ENCODE assay signal across 8 cellular contexts in genomic region chr2:152635635-152636298, GRCh38.
DNase-seq lines count a peak whose midpoint lies in the region; ATAC-seq and TF ChIP-seq lines count a peak whose summit lies in the region.

No MANE protein-coding gene starts in this region.

- no peaks in the 10 kb centered on the region; the same call in 1 of the 2 replicates for H3K27me3 Mint-ChIP-seq in HFFc6 (ENCODE audit: insufficient read depth)
- peaks cover 3% of the 10 kb centered on the region for H3K27me3 Mint-ChIP-seq in activated CD4-positive, alpha-beta T cell treated with anti-CD3 and anti-CD28 coated beads, Interleukin-2, amount 10 ng/mL, durations not matched to agents 7 days and 5 days

- WGBS in lung, 2 donors: 30 to 38% methylated on average over 5 of the region's 5 CpGs

- peak; percentile 21 for DNase-seq in GDM1 (lab: John Stamatoyannopoulos, UW)
- peak; percentile 44 for DNase-seq in HFFc6
- peak; percentile 51 for DNase-seq in NCI-H345 (lab: John Stamatoyannopoulos, UW)
- DNase-seq in activated CD4-positive, alpha-beta T cell treated with anti-CD3 and anti-CD28 coated beads, Interleukin-2, amount 10 ng/mL, durations not matched to agents 7 days and 5 days: peak; percentile 75
- peak; percentile 33 to 64 for DNase-seq in dermis microvascular lymphatic vessel endothelial cell (ENCODE audit: low read depth in 2 of 2)
- peak; percentile 66 for DNase-seq in lung (ENCODE audit: low spot score)
- DNase-seq in stimulated activated CD8-positive, alpha-beta memory T cell treated with anti-CD3 and anti-CD28 coated beads, Interleukin-2, amount 100 ng/mL, for 1 hour (ENCODE audit: low read depth in 2 of 2): peak; percentile 22 to 46

- no peak for ATAC-seq in lung (ENCODE audit: insufficient read depth, low FRiP score)
- ATAC-seq in HG03565 (IDR thresholded peaks at IDR 0.05; ENCODE audit: unreplicated experiment): no peak

- H3K9me3 ChIP-seq in lung (ENCODE audit: control insufficient read depth in 2 of 2, insufficient read depth in 1 of 2, low read length in 1 of 2): peaks cover 0 to 1% of the 10 kb centered on the region in 2 donors

- no peaks in the 10 kb centered on the region for H3K9me3 Mint-ChIP-seq in HFFc6
- no peaks in the 10 kb centered on the region for H3K9me3 Mint-ChIP-seq in activated CD4-positive, alpha-beta T cell treated with anti-CD3 and anti-CD28 coated beads, Interleukin-2, amount 10 ng/mL, durations not matched to agents 7 days and 5 days

- no peaks in the 10 kb centered on the region for H3K4me1 ChIP-seq in lung (ENCODE audit: control insufficient read depth in 2 of 2, insufficient read depth in 2 of 2, low read length in 2 of 2)

- TF ChIP-seq CTCF in HFFc6 (IDR thresholded peaks at IDR 0.05) (peak; percentile 97), lung (IDR thresholded peaks at IDR 0.05; ENCODE audit: control extremely low read depth, extremely low read depth) (peak; percentile 48)

- H3K36me3 ChIP-seq in lung (ENCODE audit: control insufficient read depth in 2 of 2, insufficient read depth in 2 of 2, low read length in 2 of 2): peaks cover 23 to 35% of the 10 kb centered on the region in 2 donors

- CTCF ChIA-PET in activated CD4-positive, alpha-beta T cell treated with anti-CD3 and anti-CD28 coated beads, Interleukin-2, amount 10 ng/mL, durations not matched to agents 7 days and 5 days (lab: Charles Lee): interaction anchor here (0.9 to 3.5 kb wide), 15 partner anchors 9 to 611 kb away, joined by 3 to 18 read pairs (median 4); partner anchors contain the start of gene STAM2

- no peak overlapping the region for H3K27ac ChIP-seq in lung (ENCODE audit: low read depth in 1 of 2, low read length in 1 of 2)

- peaks cover 2% of the 10 kb centered on the region; the same call in 1 of the 2 replicates for H3K36me3 Mint-ChIP-seq in HFFc6 (ENCODE audit: low read depth)
- H3K36me3 Mint-ChIP-seq in activated CD4-positive, alpha-beta T cell treated with anti-CD3 and anti-CD28 coated beads, Interleukin-2, amount 10 ng/mL, durations not matched to agents 7 days and 5 days (ENCODE audit: low read depth): no peaks in the 10 kb centered on the region

- POLR2A ChIA-PET in activated CD4-positive, alpha-beta T cell treated with anti-CD3 and anti-CD28 coated beads, Interleukin-2, amount 10 ng/mL, durations not matched to agents 7 days and 5 days (lab: Charles Lee): no interaction called here

- H3K4me3 Mint-ChIP-seq in HFFc6: no peak overlapping the region
- no peak overlapping the region for H3K4me3 Mint-ChIP-seq in activated CD4-positive, alpha-beta T cell treated with anti-CD3 and anti-CD28 coated beads, Interleukin-2, amount 10 ng/mL, durations not matched to agents 7 days and 5 days

- H3K27ac Mint-ChIP-seq in HFFc6: no peak overlapping the region
- no peak overlapping the region for H3K27ac Mint-ChIP-seq in activated CD4-positive, alpha-beta T cell treated with anti-CD3 and anti-CD28 coated beads, Interleukin-2, amount 10 ng/mL, durations not matched to agents 7 days and 5 days

- H3K4me1 Mint-ChIP-seq in HFFc6 (ENCODE audit: low read depth): peaks cover 6% of the 10 kb centered on the region; the same call in 1 of the 2 replicates
- no peaks in the 10 kb centered on the region for H3K4me1 Mint-ChIP-seq in activated CD4-positive, alpha-beta T cell treated with anti-CD3 and anti-CD28 coated beads, Interleukin-2, amount 10 ng/mL, durations not matched to agents 7 days and 5 days

- H3K27me3 ChIP-seq in lung (ENCODE audit: control insufficient read depth, insufficient read depth): no peaks in the 10 kb centered on the region

- H3K4me3 ChIP-seq in lung: no peak overlapping the region

Comparison
In these comparisons a context has a peak if more than half of its experiments do, and no peak if none do; other contexts are left out.
1. DNase-seq: peak in every context shown above with its lines; median percentile 75 in activated CD4-positive, alpha-beta T cell treated with anti-CD3 and anti-CD28 coated beads, Interleukin-2, amount 10 ng/mL, durations not matched to agents 7 days and 5 days; 66 in lung; 51 in NCI-H345; 48 in dermis microvascular lymphatic vessel endothelial cell; 44 in HFFc6; 34 in stimulated activated CD8-positive, alpha-beta memory T cell treated with anti-CD3 and anti-CD28 coated beads, Interleukin-2, amount 100 ng/mL, for 1 hour; 21 in GDM1.